In genomic region chr4:100868281-100868680, GRCh38 we compare ENCODE assay signal across 8 cellular contexts.
DNase-seq lines count a peak whose midpoint lies in the region; TF ChIP-seq lines count a peak whose summit lies in the region.
"Not testable (repeated sequence)": the region's sequence is repeated elsewhere in the genome, so short reads cannot be mapped to it uniquely, and the experiment has no call there.

No MANE protein-coding gene starts in this region.

- not testable (repeated sequence) for H3K4me1 ChIP-seq in Caco-2; NT2/D1 (ENCODE audit: insufficient read depth, insufficient read length)

- CTCF ChIA-PET in Caco-2 (lab: Charles Lee): interaction anchor here (0.7 kb wide), 1 partner anchor 20 kb away, joined by 3 read pairs; no protein-coding TSS in a partner anchor

- H3K9me3 Mint-ChIP-seq in Caco-2 (ENCODE audit: unreplicated experiment): not testable (repeated sequence)

- BruUV-seq in Caco-2 (replicated peaks; lab: Mats Ljungman, UMichigan): not testable (repeated sequence)

- DNase-seq in Caco-2 (peak; percentile 53 to 57), LHCN-M2 (ENCODE audit: low read depth) (peak; percentile 5), NCI-H187 (lab: John Stamatoyannopoulos, UW) (peak; percentile 26 to 72), NCI-H2227 treated with DMSO at 0.1 percent for 48 hours (lab: John Stamatoyannopoulos, UW) (peak; percentile 70), NT2/D1 (ENCODE audit: low read depth, low spot score) (peak; percentile 27), amniotic epithelial cell (ENCODE audit: low read depth) (peak; percentile 10), iPS-NIHi11 (ENCODE audit: low spot score) (peak; percentile 30), posterior vena cava (ENCODE audit: low spot score) (peak; percentile 75)

- H3K36me3 Mint-ChIP-seq in Caco-2 (ENCODE audit: insufficient read depth, unreplicated experiment): not testable (repeated sequence)

- not testable (repeated sequence) for H3K9me3 ChIP-seq in Caco-2; NT2/D1 (ENCODE audit: insufficient read depth, low read length)

- H3K27me3 Mint-ChIP-seq in Caco-2 (ENCODE audit: insufficient read depth, unreplicated experiment): not testable (repeated sequence)

- H3K27ac Mint-ChIP-seq in Caco-2 (ENCODE audit: unreplicated experiment): not testable (repeated sequence)

- not testable (repeated sequence) for H3K27me3 ChIP-seq in Caco-2 (replicated peaks; ENCODE audit: control insufficient read depth, insufficient read depth, low read length); NT2/D1 (ENCODE audit: insufficient read depth, insufficient read length)

- H3K9ac ChIP-seq in NT2/D1 (ENCODE audit: insufficient read length, low read depth): not testable (repeated sequence)

- POLR2A ChIA-PET in Caco-2 (lab: Charles Lee): not testable (repeated sequence)

- not testable (repeated sequence) for H3K4me3 ChIP-seq in Caco-2 (ENCODE audit: low read depth, low read length); NT2/D1 (ENCODE audit: insufficient read length, low read depth)

- TF ChIP-seq CTCF in Caco-2 (IDR thresholded peaks at IDR 0.05; ENCODE audit: insufficient read depth in 1 of 2, low read depth in 1 of 2, low read length in 1 of 2, severe bottlenecking in 1 of 2, unreplicated experiment in 1 of 2): not testable (repeated sequence)

- not testable (repeated sequence) for H3K4me1 Mint-ChIP-seq in Caco-2 (ENCODE audit: low read depth, unreplicated experiment)

- intact Hi-C loops in Caco-2 (cut with micrococcal nuclease; ENCODE audit: unreplicated experiment); posterior vena cava (cut with DNase I): not testable (repeated sequence)

- H3K36me3 ChIP-seq in Caco-2 (ENCODE audit: control insufficient read depth, insufficient read depth, low read length); NT2/D1 (ENCODE audit: insufficient read depth, insufficient read length, low read length): not testable (repeated sequence)

- H3K4me3 Mint-ChIP-seq in Caco-2 (ENCODE audit: unreplicated experiment): not testable (repeated sequence)

Comparison
In these comparisons a context has a peak if more than half of its experiments do, and no peak if none do; other contexts are left out.
1. DNase-seq: peak in every context shown above with its lines; median percentile 75 in posterior vena cava; 70 in NCI-H2227 treated with DMSO at 0.1 percent for 48 hours; 55 in Caco-2; 49 in NCI-H187; 30 in iPS-NIHi11; 27 in NT2/D1; 10 in amniotic epithelial cell; 5 in LHCN-M2.